Comparison of ENCODE assay signal across 8 cellular contexts in the genomic region with DNA sequence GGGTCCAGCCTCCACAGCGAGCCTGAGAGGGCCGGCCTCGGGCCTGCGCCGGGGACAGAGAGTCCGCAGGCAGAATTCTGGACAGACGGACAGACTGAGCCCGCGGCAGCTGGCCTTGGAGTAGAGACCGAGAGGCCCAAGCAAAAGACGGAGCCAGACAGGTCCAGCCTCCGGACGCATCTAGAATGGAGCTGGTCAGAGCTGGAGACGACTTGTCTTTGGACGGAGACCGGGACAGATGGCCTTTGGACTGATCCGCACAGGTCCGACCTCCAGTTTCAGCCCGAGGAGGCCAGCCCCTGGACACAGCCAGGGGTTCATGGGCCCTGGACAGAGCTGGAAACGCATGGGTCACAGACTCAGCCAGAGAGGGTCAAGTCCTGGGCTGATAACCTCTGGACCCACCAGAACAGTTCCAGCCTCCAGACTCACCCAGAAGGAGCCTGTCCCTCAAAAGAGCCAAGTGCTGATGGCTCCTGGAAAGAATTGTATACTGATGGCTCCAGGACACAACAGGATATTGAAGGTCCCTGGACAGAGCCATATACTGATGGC. TPM values are rescaled to one million over a fixed set of nuclear protein-coding genes. Genes with fewer than 3 reads are reported as not detected.
A peak's percentile ranks its signal among the peaks of the same experiment; 100 is the strongest.
DNase-seq lines count a peak whose midpoint lies in the region; ATAC-seq and TF ChIP-seq lines count a peak whose summit lies in the region.

No MANE protein-coding gene starts in this region.

- no peaks in the 10 kb centered on the region for H3K9me2 ChIP-seq in hepatocyte (replicated peaks; ENCODE audit: insufficient read depth)

- peaks cover 29% of the 10 kb centered on the region for H4K20me1 ChIP-seq in hepatocyte (ENCODE audit: insufficient read depth, poor library complexity, severe bottlenecking)

- POLR2A ChIA-PET in activated CD8-positive, alpha-beta T cell treated with anti-CD3 and anti-CD28 coated beads for 36 hours (lab: Charles Lee) = interaction anchor here (0.7 to 1.8 kb wide), 7 partner anchors 10 to 61 kb away, joined by 3 to 14 read pairs (median 6); a partner anchor contains a TSS

- H3K27ac ChIP-seq in hepatocyte = peak overlapping the region; percentile 100
- peak overlapping the region; percentile 73 to 99 (median 95) for H3K27ac ChIP-seq in skin epidermis

- H3K36me3 ChIP-seq in hepatocyte (replicated peaks; ENCODE audit: insufficient read depth, low read depth) = no peaks in the 10 kb centered on the region

- peak overlapping the region; percentile 79 for H3K4me3 Mint-ChIP-seq in activated naive CD4-positive, alpha-beta T cell treated with anti-CD3 and anti-CD28 coated beads for 36 hours
- peak overlapping the region; percentile 82 for H3K4me3 Mint-ChIP-seq in activated CD8-positive, alpha-beta T cell treated with anti-CD3 and anti-CD28 coated beads for 36 hours

- TF ChIP-seq CTCF in activated CD8-positive, alpha-beta T cell treated with anti-CD3 and anti-CD28 coated beads for 36 hours (IDR thresholded peaks at IDR 0.05) = no peak
- no peak for TF ChIP-seq CTCF in hepatocyte (IDR thresholded peaks at IDR 0.05; ENCODE audit: poor library complexity)

- H3K4me2 ChIP-seq in hepatocyte = peak overlapping the region; percentile 85

- no peak overlapping the region for H2AFZ ChIP-seq in hepatocyte

- H3K79me2 ChIP-seq in hepatocyte = peaks cover 62% of the 10 kb centered on the region

- DNase-seq in activated naive CD4-positive, alpha-beta T cell treated with anti-CD3 and anti-CD28 coated beads for 36 hours = no peak
- no peak for DNase-seq in activated naive CD4-positive, alpha-beta T cell treated with anti-CD3 and anti-CD28 coated beads, Interleukin-2, amount 50 U/mL, for 16 hours
- no peak for DNase-seq in activated CD8-positive, alpha-beta T cell treated with anti-CD3 and anti-CD28 coated beads for 36 hours
- no peak for DNase-seq in hepatocyte (ENCODE audit: low spot score)
- no peak for DNase-seq in dedifferentiated amniotic fluid mesenchymal stem cell (ENCODE audit: extremely low spot score)
- DNase-seq in SHP77 treated with DMSO at 0.1 percent for 48 hours (lab: John Stamatoyannopoulos, UW) = no peak
- DNase-seq in NCI-H2196 (lab: John Stamatoyannopoulos, UW; ENCODE audit: unreplicated experiment) = no peak

- H3K4me1 ChIP-seq in hepatocyte (ENCODE audit: insufficient read depth) = peaks cover 27% of the 10 kb centered on the region

- H3K36me3 Mint-ChIP-seq in activated naive CD4-positive, alpha-beta T cell treated with anti-CD3 and anti-CD28 coated beads for 36 hours (ENCODE audit: low read depth) = peaks cover 11% of the 10 kb centered on the region
- H3K36me3 Mint-ChIP-seq in activated CD8-positive, alpha-beta T cell treated with anti-CD3 and anti-CD28 coated beads for 36 hours (ENCODE audit: low read depth) = peaks cover 8% of the 10 kb centered on the region

- CTCF ChIA-PET in activated naive CD4-positive, alpha-beta T cell treated with anti-CD3 and anti-CD28 coated beads for 36 hours (lab: Charles Lee) = interaction anchor here (1.0 to 2.0 kb wide), 4 partner anchors 38 to 88 kb away, joined by 3 to 5 read pairs (median 3); a partner anchor contains a TSS
- CTCF ChIA-PET in activated CD8-positive, alpha-beta T cell treated with anti-CD3 and anti-CD28 coated beads for 36 hours (lab: Charles Lee) = interaction anchor here (1.0 to 1.7 kb wide), 4 partner anchors 14 to 90 kb away, joined by 3 to 6 read pairs (median 5); a partner anchor contains a TSS

- no peaks in the 10 kb centered on the region for H3K27me3 ChIP-seq in hepatocyte

- no peaks in the 10 kb centered on the region for H3K27me3 Mint-ChIP-seq in activated naive CD4-positive, alpha-beta T cell treated with anti-CD3 and anti-CD28 coated beads for 36 hours (ENCODE audit: low read depth)
- no peaks in the 10 kb centered on the region for H3K27me3 Mint-ChIP-seq in activated CD8-positive, alpha-beta T cell treated with anti-CD3 and anti-CD28 coated beads for 36 hours

- intact Hi-C loops in activated naive CD4-positive, alpha-beta T cell treated with anti-CD3 and anti-CD28 coated beads for 36 hours (cut with micrococcal nuclease) = loop anchor here (2.0 to 5.0 kb wide), 4 partner anchors 55 to 635 kb away; a partner anchor contains a TSS
- intact Hi-C loops in activated CD8-positive, alpha-beta T cell treated with anti-CD3 and anti-CD28 coated beads for 36 hours (cut with micrococcal nuclease) = loop anchor here (5.0 kb wide), 2 partner anchors 35 to 55 kb away; a partner anchor contains a TSS

- H3K27ac Mint-ChIP-seq in activated naive CD4-positive, alpha-beta T cell treated with anti-CD3 and anti-CD28 coated beads for 36 hours = no peak overlapping the region
- peak overlapping the region; percentile 64 for H3K27ac Mint-ChIP-seq in activated CD8-positive, alpha-beta T cell treated with anti-CD3 and anti-CD28 coated beads for 36 hours

- peak overlapping the region; percentile 84 for H3K4me3 ChIP-seq in hepatocyte
- H3K4me3 ChIP-seq in skin epidermis = peak overlapping the region; percentile 51 to 87 (median 66)

- no peaks in the 10 kb centered on the region for H3K9me3 ChIP-seq in hepatocyte (ENCODE audit: low read depth)

- 0% methylated on average over 11 of the region's 20 CpGs for WGBS in hepatocyte (ENCODE audit: low lambda C conversion rate, missing lambda C conversion rate)

- ATAC-seq in activated CD8-positive, alpha-beta T cell treated with anti-CD3 and anti-CD28 coated beads for 36 hours = no peak

- H3K9me3 Mint-ChIP-seq in activated naive CD4-positive, alpha-beta T cell treated with anti-CD3 and anti-CD28 coated beads for 36 hours = no peaks in the 10 kb centered on the region
- no peaks in the 10 kb centered on the region for H3K9me3 Mint-ChIP-seq in activated CD8-positive, alpha-beta T cell treated with anti-CD3 and anti-CD28 coated beads for 36 hours

- H3K4me1 Mint-ChIP-seq in activated naive CD4-positive, alpha-beta T cell treated with anti-CD3 and anti-CD28 coated beads for 36 hours (ENCODE audit: low read depth) = peaks cover 60% of the 10 kb centered on the region
- peaks cover 54% of the 10 kb centered on the region for H3K4me1 Mint-ChIP-seq in activated CD8-positive, alpha-beta T cell treated with anti-CD3 and anti-CD28 coated beads for 36 hours (ENCODE audit: low read depth)

RNA-seq across cellular contexts. Expression of a gene that starts 0.5 kb away (rescaled TPM):
- total RNA-seq in activated naive CD4-positive, alpha-beta T cell treated with anti-CD3 and anti-CD28 coated beads for 36 hours = 1 to 10 TPM; 4.4 to 4.7 TPM
- 1 to 10 TPM; 4.8 to 5.2 TPM for total RNA-seq in activated CD8-positive, alpha-beta T cell treated with anti-CD3 and anti-CD28 coated beads for 36 hours
- total RNA-seq in hepatocyte = 52.3 and 52.9 TPM in 2 replicates
- polyA plus RNA-seq in hepatocyte = 67.6 and 75.8 TPM in 2 replicates

RNA-seq across cellular contexts. Expression of a gene that starts 0.7 kb away (rescaled TPM):
- 10 to 100 TPM; 19.8 to 21.3 TPM for total RNA-seq in activated naive CD4-positive, alpha-beta T cell treated with anti-CD3 and anti-CD28 coated beads for 36 hours
- total RNA-seq in activated CD8-positive, alpha-beta T cell treated with anti-CD3 and anti-CD28 coated beads for 36 hours = 10 to 100 TPM; 23.2 to 24.0 TPM
- 46.2 and 49.2 TPM in 2 replicates for total RNA-seq in hepatocyte
- 40.2 and 40.7 TPM in 2 replicates for polyA plus RNA-seq in hepatocyte

RNA-seq across cellular contexts. Expression of a gene that starts 27.0 kb away (rescaled TPM):
- total RNA-seq in activated naive CD4-positive, alpha-beta T cell treated with anti-CD3 and anti-CD28 coated beads for 36 hours = 1 to 10 TPM; 6.2 to 9.2 TPM
- 10 to 100 TPM; 13.7 to 17.7 TPM for total RNA-seq in activated CD8-positive, alpha-beta T cell treated with anti-CD3 and anti-CD28 coated beads for 36 hours
- total RNA-seq in hepatocyte = 15.7 and 26.0 TPM in 2 replicates
- 31.3 and 32.1 TPM in 2 replicates for polyA plus RNA-seq in hepatocyte

RNA-seq across cellular contexts. Expression of a gene that starts 32.9 kb away (rescaled TPM):
- 10 to 100 TPM; 23.0 to 25.0 TPM for total RNA-seq in activated naive CD4-positive, alpha-beta T cell treated with anti-CD3 and anti-CD28 coated beads for 36 hours
- 10 to 100 TPM; 12.8 to 14.2 TPM for total RNA-seq in activated CD8-positive, alpha-beta T cell treated with anti-CD3 and anti-CD28 coated beads for 36 hours
- 3.2 and 3.8 TPM in 2 replicates for total RNA-seq in hepatocyte
- 14.8 and 19.1 TPM in 2 replicates for polyA plus RNA-seq in hepatocyte

RNA-seq across cellular contexts. Expression of a gene that starts 33.6 kb away (rescaled TPM):
- 100 to 1,000 TPM; 264 to 312 TPM for total RNA-seq in activated naive CD4-positive, alpha-beta T cell treated with anti-CD3 and anti-CD28 coated beads for 36 hours
- total RNA-seq in activated CD8-positive, alpha-beta T cell treated with anti-CD3 and anti-CD28 coated beads for 36 hours = 100 to 1,000 TPM; 260 to 281 TPM
- total RNA-seq in hepatocyte = 25.1 and 33.2 TPM in 2 replicates
- 86.9 and 95.0 TPM in 2 replicates for polyA plus RNA-seq in hepatocyte
